11 cellular contexts compared by ENCODE assay signal in genomic region chr10:128854965-128855364, GRCh38.
DNase-seq lines count a peak whose midpoint lies in the region; ATAC-seq and TF ChIP-seq lines count a peak whose summit lies in the region.
"Had no signal": no experiment of that assay in that cellular context is flagged by ENCODE, and none has a peak within 500 bp of the region (broad histone marks: within the 10 kb centered on the region; RNA-seq: fewer than 3 reads in every experiment).

No MANE protein-coding gene starts in this region.

- no peaks in the 10 kb centered on the region for H3K27me3 Mint-ChIP-seq in activated CD8-positive, alpha-beta memory T cell treated with anti-CD3 and anti-CD28 coated beads, Interleukin-2, amount 10 ng/mL, durations not matched to agents 7 days and 5 days
- H3K27me3 Mint-ChIP-seq: stimulated activated naive B cell treated with anti-CD40 and anti-IgM and Interleukin-4, amounts not matched to agents 10 μg/mL and 1 μg/mL and 100 μg/mL, for 72 hours had no signal

- no peaks in the 10 kb centered on the region for H3K9me3 Mint-ChIP-seq in activated CD8-positive, alpha-beta memory T cell treated with anti-CD3 and anti-CD28 coated beads, Interleukin-2, amount 10 ng/mL, durations not matched to agents 7 days and 5 days (ENCODE audit: low read depth)

- no peaks in the 10 kb centered on the region for H3K36me3 ChIP-seq in right atrium auricular region
- H3K36me3 ChIP-seq: BLaER1 had no signal

- H3K4me3 Mint-ChIP-seq in activated CD8-positive, alpha-beta memory T cell treated with anti-CD3 and anti-CD28 coated beads, Interleukin-2, amount 10 ng/mL, durations not matched to agents 7 days and 5 days, result no peak overlapping the region
- H3K4me3 Mint-ChIP-seq: stimulated activated naive B cell treated with anti-CD40 and anti-IgM and Interleukin-4, amounts not matched to agents 10 μg/mL and 1 μg/mL and 100 μg/mL, for 72 hours had no signal

- ATAC-seq in HG02759 (IDR thresholded peaks at IDR 0.05; ENCODE audit: unreplicated experiment) (no peak), GM18517 (IDR thresholded peaks at IDR 0.05; ENCODE audit: unreplicated experiment) (no peak)
- ATAC-seq in activated CD8-positive, alpha-beta memory T cell treated with anti-CD3 and anti-CD28 coated beads, Interleukin-2, amount 10 ng/mL, durations not matched to agents 7 days and 5 days, result no peak
- ATAC-seq: stimulated activated naive B cell treated with anti-CD40 and anti-IgM and Interleukin-4, amounts not matched to agents 10 μg/mL and 1 μg/mL and 100 μg/mL, for 72 hours had no signal

- H3K9me3 ChIP-seq in right atrium auricular region, result no peaks in the 10 kb centered on the region
- H3K9me3 ChIP-seq: BLaER1 had no signal

- peaks cover 0 to 44% of the 10 kb centered on the region in 2 donors for H3K4me1 ChIP-seq in right atrium auricular region
- H3K4me1 ChIP-seq: BLaER1 had no signal

- H3K36me3 Mint-ChIP-seq in activated CD8-positive, alpha-beta memory T cell treated with anti-CD3 and anti-CD28 coated beads, Interleukin-2, amount 10 ng/mL, durations not matched to agents 7 days and 5 days, result no peaks in the 10 kb centered on the region
- H3K36me3 Mint-ChIP-seq: stimulated activated naive B cell treated with anti-CD40 and anti-IgM and Interleukin-4, amounts not matched to agents 10 μg/mL and 1 μg/mL and 100 μg/mL, for 72 hours had no signal

- H3K27ac Mint-ChIP-seq in activated CD8-positive, alpha-beta memory T cell treated with anti-CD3 and anti-CD28 coated beads, Interleukin-2, amount 10 ng/mL, durations not matched to agents 7 days and 5 days, result no peak overlapping the region
- H3K27ac Mint-ChIP-seq: stimulated activated naive B cell treated with anti-CD40 and anti-IgM and Interleukin-4, amounts not matched to agents 10 μg/mL and 1 μg/mL and 100 μg/mL, for 72 hours had no signal

- no peak overlapping the region for H3K4me3 ChIP-seq in right atrium auricular region
- H3K4me3 ChIP-seq: BLaER1 had no signal

- no peaks in the 10 kb centered on the region for H3K4me1 Mint-ChIP-seq in activated CD8-positive, alpha-beta memory T cell treated with anti-CD3 and anti-CD28 coated beads, Interleukin-2, amount 10 ng/mL, durations not matched to agents 7 days and 5 days
- H3K4me1 Mint-ChIP-seq: stimulated activated naive B cell treated with anti-CD40 and anti-IgM and Interleukin-4, amounts not matched to agents 10 μg/mL and 1 μg/mL and 100 μg/mL, for 72 hours had no signal

- peak overlapping the region; percentile 56 for H3K27ac ChIP-seq in VCaP
- H3K27ac ChIP-seq in right atrium auricular region, result peak overlapping the region; percentile 12 to 54
- H3K27ac ChIP-seq: BLaER1, epithelial cell of prostate had no signal

- no peak for TF ChIP-seq CTCF in VCaP (conservative IDR thresholded peaks at IDR 0.05)
- TF ChIP-seq CTCF in right atrium auricular region (IDR thresholded peaks at IDR 0.05), result no peak

- peak; percentile 88 for DNase-seq in Ammon's horn (ENCODE audit: low spot score)
- DNase-seq in right atrium auricular region (ENCODE audit: low spot score), result peak; percentile 94
- DNase-seq in pons (ENCODE audit: low spot score), result peak; percentile 91
- no peak for DNase-seq in OCI-M2 (lab: John Stamatoyannopoulos, UW; ENCODE audit: unreplicated experiment)
- DNase-seq in activated CD8-positive, alpha-beta memory T cell treated with anti-CD3 and anti-CD28 coated beads, Interleukin-2, amount 10 ng/mL, durations not matched to agents 7 days and 5 days, result no peak
- DNase-seq: stimulated activated naive B cell treated with anti-CD40 and anti-IgM and Interleukin-4, amounts not matched to agents 10 μg/mL and 1 μg/mL and 100 μg/mL, for 72 hours had no signal

- no peaks in the 10 kb centered on the region for H3K27me3 ChIP-seq in right atrium auricular region
- H3K27me3 ChIP-seq: BLaER1 had no signal

- CTCF ChIA-PET in activated CD8-positive, alpha-beta memory T cell treated with anti-CD3 and anti-CD28 coated beads, Interleukin-2, amount 10 ng/mL, durations not matched to agents 7 days and 5 days (lab: Charles Lee), result no interaction called here

Comparison
In these comparisons a context has a peak if more than half of its experiments do, and no peak if none do; other contexts are left out.
1. DNase-seq: peak in Ammon's horn (single experiment), right atrium auricular region (single experiment) and pons (single experiment); none in OCI-M2 (single experiment) and activated CD8-positive, alpha-beta memory T cell treated with anti-CD3 and anti-CD28 coated beads, Interleukin-2, amount 10 ng/mL, durations not matched to agents 7 days and 5 days (single experiment).